22 cellular contexts compared by ENCODE assay signal in genomic region chr6:144612811-144613210, GRCh38.
"Had no signal": no experiment of that assay in that cellular context is flagged by ENCODE, and none has a peak within 500 bp of the region (broad histone marks: within the 10 kb centered on the region; RNA-seq: fewer than 3 reads in every experiment).

No MANE protein-coding gene starts in this region.

- H3K9me3 Mint-ChIP-seq: memory B cell; stimulated activated memory B cell treated with anti-CD40 and anti-IgM and Interleukin-4, amounts not matched to agents 10 μg/mL and 1 μg/mL and 100 μg/mL, for 72 hours; stimulated activated naive CD8-positive, alpha-beta T cell treated with anti-CD3 and anti-CD28 coated beads, Interleukin-15, amount 100 ng/mL, for 72 hours had no signal

- DNase-seq: hypothalamus; islet precursor cell; left ventricle myocardium inferior; naive thymus-derived CD8-positive, alpha-beta T cell; ovary; right lobe of liver; stimulated activated CD4-positive, alpha-beta T cell treated with anti-CD3 and anti-CD28 coated beads, Interleukin-1b, Interleukin-23, amount 100 ng/mL, for 48 hours; stimulated activated CD4-positive, alpha-beta T cell treated with anti-CD3 and anti-CD28 coated beads, Interleukin-2, amount 100 ng/mL, for 48 hours; stimulated activated CD4-positive, alpha-beta T cell treated with anti-CD3 and anti-CD28 coated beads, Interleukin-4, amount 100 ng/mL, for 4 hours; stimulated activated CD8-positive, alpha-beta memory T cell treated with anti-CD3 and anti-CD28 coated beads, Interleukin-4, amount 100 ng/mL, for 48 hours; stimulated activated naive CD4-positive, alpha-beta T cell treated with Interleukin-2 at 50 U/mL for 16 hours; stimulated activated naive CD8-positive, alpha-beta T cell treated with anti-CD3 and anti-CD28 coated beads, Interleukin-15, amount 100 ng/mL, for 72 hours; substantia nigra; thyroid gland; transverse colon; upper lobe of left lung had no signal

- H3K36me3 ChIP-seq: ovary, right atrium auricular region, right lobe of liver, thyroid gland, transverse colon, upper lobe of left lung, vagina had no signal

- H3K27ac Mint-ChIP-seq: memory B cell; progenitor cell of endocrine pancreas; stimulated activated memory B cell treated with anti-CD40 and anti-IgM and Interleukin-4, amounts not matched to agents 10 μg/mL and 1 μg/mL and 100 μg/mL, for 72 hours; stimulated activated naive CD8-positive, alpha-beta T cell treated with anti-CD3 and anti-CD28 coated beads, Interleukin-15, amount 100 ng/mL, for 72 hours had no signal

- H3K27ac ChIP-seq: left ventricle myocardium inferior, ovary, right atrium auricular region, right lobe of liver, thyroid gland, transverse colon, upper lobe of left lung, vagina had no signal

- H3K9me3 ChIP-seq: left ventricle myocardium inferior, ovary, right atrium auricular region, right lobe of liver, thyroid gland, transverse colon, upper lobe of left lung, vagina had no signal

- H3K27me3 ChIP-seq: ovary, right atrium auricular region, right lobe of liver, thyroid gland, transverse colon, upper lobe of left lung, vagina had no signal

- H3K4me2 ChIP-seq: smooth muscle cell had no signal

- H3K4me3 Mint-ChIP-seq: memory B cell; naive thymus-derived CD8-positive, alpha-beta T cell; stimulated activated memory B cell treated with anti-CD40 and anti-IgM and Interleukin-4, amounts not matched to agents 10 μg/mL and 1 μg/mL and 100 μg/mL, for 72 hours; stimulated activated naive CD8-positive, alpha-beta T cell treated with anti-CD3 and anti-CD28 coated beads, Interleukin-15, amount 100 ng/mL, for 72 hours had no signal

- ATAC-seq: naive thymus-derived CD8-positive, alpha-beta T cell; right lobe of liver; stimulated activated memory B cell treated with anti-CD40 and anti-IgM and Interleukin-4, amounts not matched to agents 10 μg/mL and 1 μg/mL and 100 μg/mL, for 72 hours; stimulated activated naive CD8-positive, alpha-beta T cell treated with anti-CD3 and anti-CD28 coated beads, Interleukin-15, amount 100 ng/mL, for 72 hours had no signal

- H3K27me3 Mint-ChIP-seq: memory B cell; naive thymus-derived CD8-positive, alpha-beta T cell; progenitor cell of endocrine pancreas; stimulated activated memory B cell treated with anti-CD40 and anti-IgM and Interleukin-4, amounts not matched to agents 10 μg/mL and 1 μg/mL and 100 μg/mL, for 72 hours; stimulated activated naive CD8-positive, alpha-beta T cell treated with anti-CD3 and anti-CD28 coated beads, Interleukin-15, amount 100 ng/mL, for 72 hours had no signal

- H3K4me1 ChIP-seq: left ventricle myocardium inferior, right atrium auricular region, right lobe of liver, thyroid gland, transverse colon, upper lobe of left lung, vagina had no signal

- H3K4me3 ChIP-seq: left ventricle myocardium inferior, ovary, right atrium auricular region, right lobe of liver, smooth muscle cell, thyroid gland, transverse colon, upper lobe of left lung, vagina had no signal
